In the genomic region with DNA sequence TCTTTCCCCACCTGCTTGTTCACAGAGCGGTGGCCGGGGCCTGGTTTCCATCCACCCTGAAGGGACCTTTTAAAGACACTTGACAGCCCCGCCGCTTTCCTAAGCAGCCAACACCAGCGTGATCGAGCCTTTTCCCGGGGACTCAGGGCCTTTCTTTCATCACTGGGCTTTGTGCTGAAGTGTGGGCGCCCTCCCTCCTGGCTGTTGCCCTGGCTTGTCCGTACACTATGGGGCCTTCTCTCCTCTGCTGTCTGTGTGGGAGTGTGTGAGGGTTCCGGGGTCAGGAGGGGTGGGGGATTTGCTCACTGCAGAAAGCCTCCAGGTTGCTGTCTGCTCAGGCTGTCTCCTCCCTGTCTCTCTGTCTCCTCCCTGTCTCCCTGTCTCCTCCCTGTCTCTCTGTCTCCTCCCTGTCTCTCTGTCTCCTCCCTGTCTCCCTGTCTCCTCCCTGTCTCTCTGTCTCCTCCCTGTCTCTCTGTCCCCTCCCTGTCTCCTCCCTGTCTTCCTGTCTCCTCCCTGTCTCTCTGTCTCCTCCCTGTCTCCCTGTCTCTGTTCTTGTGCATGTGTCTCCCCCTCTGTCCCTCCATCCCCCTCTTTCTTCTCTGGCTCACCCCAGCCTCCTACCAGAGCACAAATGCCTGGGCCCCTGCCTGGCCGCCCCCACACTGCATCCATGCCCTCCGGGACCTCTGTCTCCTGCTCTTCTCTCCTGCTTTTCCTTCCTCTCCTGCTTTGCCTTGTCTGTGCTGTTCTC, we compare ENCODE assay signal across 14 cellular contexts.
DNase-seq lines count a peak whose midpoint lies in the region; ATAC-seq and TF ChIP-seq lines count a peak whose summit lies in the region.
"Had no signal": no experiment of that assay in that cellular context is flagged by ENCODE, and none has a peak within 500 bp of the region (broad histone marks: within the 10 kb centered on the region; RNA-seq: fewer than 3 reads in every experiment).

No MANE protein-coding gene starts in this region.

- no peaks in the 10 kb centered on the region for H3K27me3 Mint-ChIP-seq in stimulated activated naive CD8-positive, alpha-beta T cell treated with anti-CD3 and anti-CD28 coated beads, Interleukin-15, amount 100 ng/mL, for 72 hours

- WGBS in mesodermal cell (ENCODE audit: insufficient coverage in 2 of 2), 2 experiments = 80 to 83% methylated on average over 9 of the region's 12 CpGs

- H3K4me1 ChIP-seq in mesodermal cell (ENCODE audit: control insufficient read depth, insufficient read depth, low read length, poor library complexity, severe bottlenecking) = no peaks in the 10 kb centered on the region

- H3K4me3 ChIP-seq in choroid plexus epithelial cell (ENCODE audit: low read depth, low read length) (no peak overlapping the region), mesodermal cell (ENCODE audit: extremely low read depth, insufficient read depth, low read length, poor library complexity, severe bottlenecking) (no peak overlapping the region)

- H3K4me1 Mint-ChIP-seq in stimulated activated naive CD8-positive, alpha-beta T cell treated with anti-CD3 and anti-CD28 coated beads, Interleukin-15, amount 100 ng/mL, for 72 hours = peaks cover 13% of the 10 kb centered on the region

- no peaks in the 10 kb centered on the region for H3K9me3 ChIP-seq in mesodermal cell (ENCODE audit: control insufficient read depth, low read length)

- no peak for DNase-seq in stimulated activated naive CD8-positive, alpha-beta T cell treated with anti-CD3 and anti-CD28 coated beads, Interleukin-15, amount 100 ng/mL, for 72 hours
- no peak for DNase-seq in stimulated activated naive CD8-positive, alpha-beta T cell treated with anti-CD3 and anti-CD28 coated beads, Interleukin-15, Interleukin-2, amounts not matched to agents 100 U/mL and 50 U/mL, for 24 hours
- DNase-seq in choroid plexus epithelial cell (ENCODE audit: low read depth) (peak; percentile 13), Ammon's horn (ENCODE audit: low spot score) (no peak), midbrain (lab: John Stamatoyannopoulos, UW) (no peak)
- DNase-seq: activated gamma-delta T cell treated with Interleukin-2 at 50 U/mL for 16 hours, GF-D8, mesendoderm, MM.1S, NCI-H446 had no signal

- no peak for TF ChIP-seq CTCF in choroid plexus epithelial cell (conservative IDR thresholded peaks at IDR 0.05; ENCODE audit: low read depth, low read length)

- peak; percentile 8 for ATAC-seq in stimulated activated naive CD8-positive, alpha-beta T cell treated with anti-CD3 and anti-CD28 coated beads, Interleukin-15, amount 100 ng/mL, for 72 hours
- no peak for ATAC-seq in stimulated activated naive CD8-positive, alpha-beta T cell treated with anti-CD3 and anti-CD28 coated beads, Interleukin-15, Interleukin-2, amounts not matched to agents 100 U/mL and 50 U/mL, for 24 hours
- ATAC-seq in GM21717 (IDR thresholded peaks at IDR 0.05; ENCODE audit: unreplicated experiment) = no peak
- no peak for ATAC-seq in HG03469 (IDR thresholded peaks at IDR 0.05; ENCODE audit: unreplicated experiment)
- ATAC-seq: SK-N-SH treated with all-trans-retinoic acid at 6 μM for 48 hours had no signal

- no peaks in the 10 kb centered on the region for H3K36me3 ChIP-seq in mesodermal cell (ENCODE audit: control insufficient read depth, insufficient read depth, low read length)

- peak overlapping the region; percentile 29 for H3K27ac ChIP-seq in mesodermal cell (ENCODE audit: low read depth, low read length, severe bottlenecking)

- H3K27ac Mint-ChIP-seq in stimulated activated naive CD8-positive, alpha-beta T cell treated with anti-CD3 and anti-CD28 coated beads, Interleukin-15, amount 100 ng/mL, for 72 hours = peak overlapping the region in 1 of 2 donors; percentile 13

- H3K4me3 Mint-ChIP-seq in stimulated activated naive CD8-positive, alpha-beta T cell treated with anti-CD3 and anti-CD28 coated beads, Interleukin-15, amount 100 ng/mL, for 72 hours = no peak overlapping the region

- no peaks in the 10 kb centered on the region for H3K9me3 Mint-ChIP-seq in stimulated activated naive CD8-positive, alpha-beta T cell treated with anti-CD3 and anti-CD28 coated beads, Interleukin-15, amount 100 ng/mL, for 72 hours
